20 cellular contexts compared by ENCODE assay signal in the genomic region with DNA sequence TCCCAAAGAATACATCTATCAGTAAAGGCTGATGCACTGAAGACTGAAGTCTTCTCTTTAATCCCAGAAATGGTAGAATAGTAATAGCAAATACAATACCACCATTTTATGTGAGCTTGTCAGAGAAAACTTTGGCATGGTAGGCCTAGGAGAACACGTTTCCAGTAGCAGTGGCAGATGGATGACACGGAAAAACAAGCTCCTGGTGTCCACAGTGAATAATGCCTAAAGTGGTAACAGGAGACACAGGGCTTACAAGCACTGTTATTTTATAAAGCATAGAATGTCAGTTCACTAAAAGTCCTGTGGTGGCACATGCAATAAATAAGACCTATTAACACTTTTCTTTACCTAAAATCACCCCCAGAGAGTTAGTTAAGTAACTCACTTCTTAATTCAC.
"Had no signal": no experiment of that assay in that cellular context is flagged by ENCODE, and none has a peak within 500 bp of the region (broad histone marks: within the 10 kb centered on the region; RNA-seq: fewer than 3 reads in every experiment).

No MANE protein-coding gene starts in this region.

- ATAC-seq: left lobe of liver had no signal

- H3K36me3 Mint-ChIP-seq: activated naive CD8-positive, alpha-beta T cell; stimulated activated effector memory CD8-positive, alpha-beta T cell treated with anti-CD3 and anti-CD28 coated beads, Interleukin-12 subunit alpha, Interleukin-12 subunit beta, amount 100 ng/mL, for 72 hours had no signal

- H3K4me3 ChIP-seq: lung, sigmoid colon, stomach had no signal

- H3K27me3 Mint-ChIP-seq: activated B cell treated with CpG ODN at 0.5 μM for 24 hours; activated naive CD8-positive, alpha-beta T cell had no signal

- H3K9me3 ChIP-seq: sigmoid colon, stomach had no signal

- H3K27ac Mint-ChIP-seq: activated B cell treated with CpG ODN at 0.5 μM for 24 hours; activated naive CD8-positive, alpha-beta T cell; stimulated activated effector memory CD8-positive, alpha-beta T cell treated with anti-CD3 and anti-CD28 coated beads, Interleukin-12 subunit alpha, Interleukin-12 subunit beta, amount 100 ng/mL, for 72 hours had no signal

- DNase-seq: activated B cell treated with CpG ODN at 0.5 μM for 24 hours; activated CD4-positive, alpha-beta T cell treated with anti-CD3 and anti-CD28 coated beads, Interleukin-2, amount 50 U/mL, for 1 hour; activated gamma-delta T cell; activated T-cell treated with anti-CD3 and anti-CD28 coated beads, Interleukin-2, amount 50 U/mL, for 1 hour; cerebellar nuclear complex; cortex of kidney; hypothalamus; islet precursor cell; nucleus accumbens; posterior cingulate gyrus; sigmoid colon; stimulated activated CD4-positive, alpha-beta T cell treated with anti-CD3 and anti-CD28 coated beads, Interleukin-4, amount 100 ng/mL, for 24 hours; stomach; T-helper 9 cell; trophoblast cell had no signal

- H3K27me3 ChIP-seq: sigmoid colon, stomach had no signal

- H3K9me3 Mint-ChIP-seq: activated B cell treated with CpG ODN at 0.5 μM for 24 hours; nephron; stimulated activated effector memory CD8-positive, alpha-beta T cell treated with anti-CD3 and anti-CD28 coated beads, Interleukin-12 subunit alpha, Interleukin-12 subunit beta, amount 100 ng/mL, for 72 hours had no signal

- H3K4me3 Mint-ChIP-seq: activated B cell treated with CpG ODN at 0.5 μM for 24 hours; activated naive CD8-positive, alpha-beta T cell; nephron; stimulated activated effector memory CD8-positive, alpha-beta T cell treated with anti-CD3 and anti-CD28 coated beads, Interleukin-12 subunit alpha, Interleukin-12 subunit beta, amount 100 ng/mL, for 72 hours had no signal

- H3K4me1 Mint-ChIP-seq: activated B cell treated with CpG ODN at 0.5 μM for 24 hours; stimulated activated effector memory CD8-positive, alpha-beta T cell treated with anti-CD3 and anti-CD28 coated beads, Interleukin-12 subunit alpha, Interleukin-12 subunit beta, amount 100 ng/mL, for 72 hours had no signal

- H3K36me3 ChIP-seq: sigmoid colon, stomach had no signal

- H3K27ac ChIP-seq: sigmoid colon, stomach had no signal
